8 cellular contexts compared by ENCODE assay signal in genomic region chr2:191637182-191638078, GRCh38. TPM values are rescaled to one million over a fixed set of nuclear protein-coding genes. Genes with fewer than 3 reads are reported as not detected.
DNase-seq lines count a peak whose midpoint lies in the region; ATAC-seq and TF ChIP-seq lines count a peak whose summit lies in the region.

No MANE protein-coding gene starts in this region.

- intact Hi-C loops in PC-3 (cut with micrococcal nuclease), result loop anchor here (1.0 kb wide), 5 partner anchors 9 to 66 kb away; partner anchors contain the start of gene NABP1
- intact Hi-C loops in tibial artery (cut with DNase I; ENCODE audit: low total_unique reads), result no loop called here

- no peaks in the 10 kb centered on the region for H3K9me2 ChIP-seq in PC-3 (replicated peaks; ENCODE audit: low read length)

- POLR2A ChIA-PET in PC-3 (lab: Charles Lee; ENCODE audit: unreplicated experiment), result interaction anchor here (0.7 to 3.8 kb wide), 6 partner anchors 8 to 421 kb away, joined by 3 to 52 read pairs (median 5); partner anchors contain the start of gene NABP1

- H3K79me2 ChIP-seq in PC-3 (ENCODE audit: low read length), result no peaks in the 10 kb centered on the region

- H3K36me3 Mint-ChIP-seq in activated naive CD4-positive, alpha-beta T cell treated with anti-CD3 and anti-CD28 coated beads, Interleukin-2, amount 50 U/mL, for 24 hours, result no peaks in the 10 kb centered on the region

- H3K9me3 ChIP-seq in PC-3 (ENCODE audit: low read length), result no peaks in the 10 kb centered on the region
- H3K9me3 ChIP-seq in tibial artery, result no peaks in the 10 kb centered on the region

- peak overlapping the region; percentile 97 for H3K27ac Mint-ChIP-seq in activated naive CD4-positive, alpha-beta T cell treated with anti-CD3 and anti-CD28 coated beads, Interleukin-2, amount 50 U/mL, for 24 hours

- peak overlapping the region; percentile 92 for H3K9ac ChIP-seq in PC-3 (ENCODE audit: low read length)

- H3K4me2 ChIP-seq in PC-3 (ENCODE audit: low read length), result peak overlapping the region; percentile 90

- ATAC-seq in HG02852 (IDR thresholded peaks at IDR 0.05; ENCODE audit: unreplicated experiment) (peak; percentile 73), PC-3 (peak; percentile 80)

- peaks cover 23% of the 10 kb centered on the region for H3F3A ChIP-seq in PC-3 (ENCODE audit: low read length, unreplicated experiment)

- H2AFZ ChIP-seq in PC-3 (ENCODE audit: low read length), result no peak overlapping the region

- H3K36me3 ChIP-seq in PC-3 (ENCODE audit: low read depth, low read length), result no peaks in the 10 kb centered on the region
- H3K36me3 ChIP-seq in tibial artery, result no peaks in the 10 kb centered on the region

- BruUV-seq in PC-3 (replicated peaks; lab: Mats Ljungman, UMichigan), result TSS peak; percentile 72

- TF ChIP-seq CTCF in PC-3 (conservative IDR thresholded peaks at IDR 0.05; ENCODE audit: low read depth, low read length) (no peak), tibial artery (IDR thresholded peaks at IDR 0.05) (no peak)

- H3K27ac ChIP-seq in PC-3 (ENCODE audit: low read length) (peak overlapping the region; percentile 99), epithelial cell of prostate (peak overlapping the region; percentile 93), tibial artery (peak overlapping the region; percentile 3 to 48)

- peaks cover 55% of the 10 kb centered on the region for H3K4me1 Mint-ChIP-seq in activated naive CD4-positive, alpha-beta T cell treated with anti-CD3 and anti-CD28 coated beads, Interleukin-2, amount 50 U/mL, for 24 hours

- DNase-seq in activated naive CD4-positive, alpha-beta T cell (lab: John Stamatoyannopoulos, UW), result no peak
- DNase-seq in PC-3 (peak; percentile 95), epithelial cell of prostate (ENCODE audit: low read depth, low spot score) (peak; percentile 83), tibial artery (no peak), NCI-H2196 (lab: John Stamatoyannopoulos, UW; ENCODE audit: unreplicated experiment) (no peak), RPMI8226 (no peak)

- no peaks in the 10 kb centered on the region for H4K20me1 ChIP-seq in PC-3 (ENCODE audit: low read length)

- H3K27me3 ChIP-seq in PC-3 (ENCODE audit: low read length) (no peaks in the 10 kb centered on the region), tibial artery (no peaks in the 10 kb centered on the region)

- no peaks in the 10 kb centered on the region for H3K27me3 Mint-ChIP-seq in activated naive CD4-positive, alpha-beta T cell treated with anti-CD3 and anti-CD28 coated beads, Interleukin-2, amount 50 U/mL, for 24 hours

- H3K9me3 Mint-ChIP-seq in activated naive CD4-positive, alpha-beta T cell treated with anti-CD3 and anti-CD28 coated beads, Interleukin-2, amount 50 U/mL, for 24 hours, result no peaks in the 10 kb centered on the region

- peak overlapping the region; percentile 81 for H3K4me3 Mint-ChIP-seq in activated naive CD4-positive, alpha-beta T cell treated with anti-CD3 and anti-CD28 coated beads, Interleukin-2, amount 50 U/mL, for 24 hours

- H3K4me3 ChIP-seq in PC-3 (ENCODE audit: low read length) (peak overlapping the region; percentile 60), tibial artery (no peak overlapping the region)

- H3K4me1 ChIP-seq in PC-3 (ENCODE audit: insufficient read depth, low read length) (peaks cover 64% of the 10 kb centered on the region), tibial artery (peaks cover 0 to 36% (median 18%) of the 10 kb centered on the region in 4 donors)

- CTCF ChIA-PET in PC-3 (lab: Charles Lee), result interaction anchor here (0.6 to 1.2 kb wide), 3 partner anchors 54 to 585 kb away, joined by 4 read pairs; no protein-coding TSS in a partner anchor

RNA-seq across cellular contexts. Expression of gene NABP1, which starts 40.5 kb away (rescaled TPM):
- total RNA-seq in PC-3 (2014; rRNA removed), result 45.4 and 56.8 TPM in 2 replicates

Comparison
In these comparisons a context has a peak if more than half of its experiments do, and no peak if none do; other contexts are left out.
1. DNase-seq: peak in PC-3 (single experiment) and epithelial cell of prostate (single experiment); none in activated naive CD4-positive, alpha-beta T cell (0 of 4), tibial artery (0 of 2), NCI-H2196 (single experiment) and RPMI8226 (single experiment).
2. H3K27ac ChIP-seq: peak in every context shown above with its lines; median percentile 99 in PC-3; 93 in epithelial cell of prostate; 26 in tibial artery.